ENCODE assay signal across 8 cellular contexts in genomic region chr12:93569656-93570551, GRCh38. TPM values are rescaled to one million over a fixed set of nuclear protein-coding genes. Genes with fewer than 3 reads are reported as not detected.
DNase-seq lines count a peak whose midpoint lies in the region; ATAC-seq lines count a peak whose summit lies in the region.

No MANE protein-coding gene starts in this region.

- no peaks in the 10 kb centered on the region for H3K9me3 Mint-ChIP-seq in activated T-helper 2 cell treated with anti-CD3 and anti-CD28 coated beads, Interferon-gamma antibody, Interleukin-2, Interleukin-4, amounts not matched to agents 10 μg/mL and 5 μg/mL and 100 μg/mL, durations not matched to agents 14 hours and 24 hours and 36 hours
- H3K9me3 Mint-ChIP-seq in natural killer cell treated with Interleukin-12 subunit alpha and Interleukin-12 subunit beta and Interleukin-15 and Interleukin-18, amount 100 ng/mL, for 72 hours = no peaks in the 10 kb centered on the region

- peak; percentile 88 for DNase-seq in CD1c-positive myeloid dendritic cell (ENCODE audit: extremely low spot score)
- peak; percentile 56 for DNase-seq in HS-27A (ENCODE audit: low read depth)
- peak; percentile 97 for DNase-seq in OCI-M1 (lab: John Stamatoyannopoulos, UW)
- DNase-seq in activated T-helper 2 cell treated with anti-CD3 and anti-CD28 coated beads, Interferon-gamma antibody, Interleukin-2, Interleukin-4, amounts not matched to agents 10 μg/mL and 5 μg/mL and 100 μg/mL, durations not matched to agents 14 hours and 24 hours and 36 hours (ENCODE audit: low spot score) = peak; percentile 71
- peak; percentile 91 for DNase-seq in fibroblast of peridontal ligament (ENCODE audit: extremely low read depth)
- DNase-seq in natural killer cell treated with Interleukin-12 subunit alpha and Interleukin-12 subunit beta and Interleukin-15 and Interleukin-18, amount 100 ng/mL, for 72 hours (ENCODE audit: low spot score) = peak; percentile 77
- DNase-seq in stimulated activated naive CD4-positive, alpha-beta T cell treated with Interleukin-2 at 50 U/mL for 16 hours (lab: John Stamatoyannopoulos, UW) = peak; percentile 76

- peaks cover 35% of the 10 kb centered on the region for H3K36me3 Mint-ChIP-seq in activated T-helper 2 cell treated with anti-CD3 and anti-CD28 coated beads, Interferon-gamma antibody, Interleukin-2, Interleukin-4, amounts not matched to agents 10 μg/mL and 5 μg/mL and 100 μg/mL, durations not matched to agents 14 hours and 24 hours and 36 hours (ENCODE audit: low read depth)
- peaks cover 6% of the 10 kb centered on the region for H3K36me3 Mint-ChIP-seq in natural killer cell treated with Interleukin-12 subunit alpha and Interleukin-12 subunit beta and Interleukin-15 and Interleukin-18, amount 100 ng/mL, for 72 hours

- H3K27ac Mint-ChIP-seq in activated T-helper 2 cell treated with anti-CD3 and anti-CD28 coated beads, Interferon-gamma antibody, Interleukin-2, Interleukin-4, amounts not matched to agents 10 μg/mL and 5 μg/mL and 100 μg/mL, durations not matched to agents 14 hours and 24 hours and 36 hours = peak overlapping the region; percentile 83
- H3K27ac Mint-ChIP-seq in natural killer cell treated with Interleukin-12 subunit alpha and Interleukin-12 subunit beta and Interleukin-15 and Interleukin-18, amount 100 ng/mL, for 72 hours = peak overlapping the region; percentile 76 to 82

- peak overlapping the region; percentile 83 for H3K4me3 Mint-ChIP-seq in activated T-helper 2 cell treated with anti-CD3 and anti-CD28 coated beads, Interferon-gamma antibody, Interleukin-2, Interleukin-4, amounts not matched to agents 10 μg/mL and 5 μg/mL and 100 μg/mL, durations not matched to agents 14 hours and 24 hours and 36 hours (ENCODE audit: low read depth)
- peak overlapping the region; percentile 88 for H3K4me3 Mint-ChIP-seq in natural killer cell treated with Interleukin-12 subunit alpha and Interleukin-12 subunit beta and Interleukin-15 and Interleukin-18, amount 100 ng/mL, for 72 hours

- intact Hi-C loops in activated T-helper 2 cell treated with anti-CD3 and anti-CD28 coated beads, Interferon-gamma antibody, Interleukin-2, Interleukin-4, amounts not matched to agents 10 μg/mL and 5 μg/mL and 100 μg/mL, durations not matched to agents 14 hours and 24 hours and 36 hours (cut with micrococcal nuclease) = loop anchor here (1.0 to 10.0 kb wide), 13 partner anchors 67 to 1977 kb away; partner anchors contain the start of genes CRADD, FGD6, UBE2N and VEZT

- H3K4me1 Mint-ChIP-seq in activated T-helper 2 cell treated with anti-CD3 and anti-CD28 coated beads, Interferon-gamma antibody, Interleukin-2, Interleukin-4, amounts not matched to agents 10 μg/mL and 5 μg/mL and 100 μg/mL, durations not matched to agents 14 hours and 24 hours and 36 hours (ENCODE audit: low read depth) = peaks cover 17% of the 10 kb centered on the region
- H3K4me1 Mint-ChIP-seq in natural killer cell treated with Interleukin-12 subunit alpha and Interleukin-12 subunit beta and Interleukin-15 and Interleukin-18, amount 100 ng/mL, for 72 hours (ENCODE audit: low read depth in 2 of 2) = peaks cover 27 to 28% of the 10 kb centered on the region in 2 donors

- peak; percentile 41 for ATAC-seq in GM19328 (IDR thresholded peaks at IDR 0.05; ENCODE audit: unreplicated experiment)
- peak; percentile 72 to 79 for ATAC-seq in natural killer cell treated with Interleukin-12 subunit alpha and Interleukin-12 subunit beta and Interleukin-15 and Interleukin-18, amount 100 ng/mL, for 72 hours

- H3K27me3 Mint-ChIP-seq in activated T-helper 2 cell treated with anti-CD3 and anti-CD28 coated beads, Interferon-gamma antibody, Interleukin-2, Interleukin-4, amounts not matched to agents 10 μg/mL and 5 μg/mL and 100 μg/mL, durations not matched to agents 14 hours and 24 hours and 36 hours (ENCODE audit: low read depth) = peaks cover 20% of the 10 kb centered on the region
- peaks cover 0 to 7% of the 10 kb centered on the region in 2 donors for H3K27me3 Mint-ChIP-seq in natural killer cell treated with Interleukin-12 subunit alpha and Interleukin-12 subunit beta and Interleukin-15 and Interleukin-18, amount 100 ng/mL, for 72 hours

RNA-seq across cellular contexts. Expression of gene SOCS2, which starts 2.6 kb away (rescaled TPM):
- total RNA-seq in activated T-helper 2 cell treated with anti-CD3 and anti-CD28 coated beads, Interferon-gamma antibody, Interleukin-2, Interleukin-4, amounts not matched to agents 10 μg/mL and 5 μg/mL and 100 μg/mL, durations not matched to agents 14 hours and 24 hours and 36 hours = 34.9 and 37.3 TPM in 2 replicates
- 10 to 100 TPM; 14.1 to 19.2 TPM for total RNA-seq in natural killer cell treated with Interleukin-12 subunit alpha and Interleukin-12 subunit beta and Interleukin-15 and Interleukin-18, amount 100 ng/mL, for 72 hours

Comparison
In these comparisons a context has a peak if more than half of its experiments do, and no peak if none do; other contexts are left out.
1. Peak in every context shown above with its lines: DNase-seq and ATAC-seq.